Comparison of ENCODE assay signal across 7 cellular contexts in the genomic region with DNA sequence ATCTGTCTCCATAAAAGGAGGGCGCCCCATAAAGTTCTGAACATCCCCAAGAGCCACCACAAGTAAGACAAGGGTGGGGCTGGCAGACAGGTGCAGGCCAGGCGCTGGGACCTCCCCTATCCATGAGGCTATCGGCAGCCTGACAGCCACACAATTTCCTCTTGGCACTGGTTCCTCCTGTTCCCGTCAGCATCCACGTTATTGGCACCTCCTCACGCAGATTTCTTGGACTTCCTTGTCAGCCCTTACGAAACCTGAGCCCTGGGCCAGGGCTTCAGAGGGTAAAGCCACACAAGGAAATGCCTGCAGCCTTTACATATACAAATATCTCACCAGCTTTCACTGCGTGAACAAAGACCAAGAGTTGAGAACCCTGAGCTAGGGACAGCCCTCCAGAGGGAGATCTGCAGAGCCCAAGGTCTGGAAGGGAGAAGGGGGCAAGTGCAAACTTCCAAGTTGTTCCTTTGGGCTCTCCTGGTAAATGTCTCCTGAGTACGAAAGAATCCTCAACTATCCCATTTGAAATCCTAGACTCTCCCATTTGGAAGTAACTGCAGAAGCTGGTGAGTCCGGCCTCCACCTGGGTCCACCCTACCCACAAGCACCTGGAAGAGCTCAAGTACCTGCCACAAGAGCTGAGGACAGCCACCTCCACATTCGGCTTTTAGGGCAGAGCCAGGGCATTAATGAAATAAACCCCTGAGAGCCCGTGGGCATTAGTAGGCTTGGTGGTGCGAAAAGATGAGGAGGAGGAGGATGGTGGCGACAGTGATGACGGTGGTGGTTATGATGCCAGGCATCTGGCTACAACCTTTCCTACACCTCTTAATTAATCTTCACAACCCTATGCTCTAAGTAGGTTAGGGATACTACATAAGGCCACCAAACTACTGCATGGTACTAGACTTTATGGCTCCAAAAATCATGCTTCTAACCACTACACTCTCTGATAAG. TPM values are rescaled to one million over a fixed set of nuclear protein-coding genes. Genes with fewer than 3 reads are reported as not detected.
DNase-seq lines count a peak whose midpoint lies in the region; ATAC-seq and TF ChIP-seq lines count a peak whose summit lies in the region.

No MANE protein-coding gene starts in this region.

- TF ChIP-seq CTCF in gastrocnemius medialis (IDR thresholded peaks at IDR 0.05 in 4 of 5, conservative IDR thresholded peaks at IDR 0.05 in 1 of 5) (no peak), BE2C (IDR thresholded peaks at IDR 0.05; ENCODE audit: low read depth, low read length) (no peak)

- peaks cover 68% of the 10 kb centered on the region for H3K4me1 Mint-ChIP-seq in T-helper 17 cell

- peaks cover 7 to 11% of the 10 kb centered on the region in 2 donors for H3K4me1 ChIP-seq in gastrocnemius medialis
- no peaks in the 10 kb centered on the region for H3K4me1 ChIP-seq in BE2C

- H3K9me3 ChIP-seq in T-helper 17 cell (ENCODE audit: control insufficient read depth, low read length, poor library complexity, severe bottlenecking) = no peaks in the 10 kb centered on the region
- H3K9me3 ChIP-seq in gastrocnemius medialis = no peaks in the 10 kb centered on the region
- H3K9me3 ChIP-seq in BE2C = no peaks in the 10 kb centered on the region

- intact Hi-C loops in gastrocnemius medialis (cut with DNase I; ENCODE audit: low total_unique reads) = loop anchor here (10.0 kb wide), 1 partner anchor 88 kb away; no protein-coding TSS in a partner anchor

- peak; percentile 11 for ATAC-seq in GM19025 (IDR thresholded peaks at IDR 0.05; ENCODE audit: low read depth, unreplicated experiment)
- ATAC-seq in HG03064 (IDR thresholded peaks at IDR 0.05; ENCODE audit: low read depth, unreplicated experiment) = peak; percentile 8
- ATAC-seq in T-helper 17 cell = peak; percentile 56
- peak; percentile 83 to 85 for ATAC-seq in gastrocnemius medialis

- H3K4me3 ChIP-seq in gastrocnemius medialis (no peak overlapping the region), BE2C (ENCODE audit: low read depth, low read length) (no peak overlapping the region)

- DNase-seq in T-helper 17 cell (peak; percentile 35 to 62 (median 50)), epithelial cell of prostate (ENCODE audit: low read depth, low spot score) (peak; percentile 74), gastrocnemius medialis (peak; percentile 52 to 77), BE2C (no peak), NCI-H82 treated with DMSO at 0.1 percent for 48 hours (lab: John Stamatoyannopoulos, UW; ENCODE audit: unreplicated experiment) (no peak)

- peak overlapping the region; percentile 88 for H3K4me3 Mint-ChIP-seq in T-helper 17 cell

- H3K36me3 ChIP-seq in gastrocnemius medialis = no peaks in the 10 kb centered on the region
- no peaks in the 10 kb centered on the region for H3K36me3 ChIP-seq in BE2C

- no peak for TF ChIP-seq POLR2A in gastrocnemius medialis (IDR thresholded peaks at IDR 0.05)

- H3K36me3 Mint-ChIP-seq in T-helper 17 cell (ENCODE audit: low read depth) = no peaks in the 10 kb centered on the region

- H3K27ac Mint-ChIP-seq in T-helper 17 cell = peak overlapping the region; percentile 100

- in situ Hi-C loops in gastrocnemius medialis (cut with MboI; ENCODE audit: low sequenced_read_pairs in 4 of 4) = no loop called here

- H3K27me3 Mint-ChIP-seq in T-helper 17 cell = no peaks in the 10 kb centered on the region

- no peaks in the 10 kb centered on the region for H3K27me3 ChIP-seq in gastrocnemius medialis
- peaks cover 15% of the 10 kb centered on the region for H3K27me3 ChIP-seq in BE2C

- H3K27ac ChIP-seq in epithelial cell of prostate (peak overlapping the region; percentile 29), gastrocnemius medialis (peak overlapping the region; percentile 50 to 60 (median 59))

RNA-seq across cellular contexts. Expression of gene TC2N, which starts 5.5 kb away (rescaled TPM):
- 100 to 1,000 TPM; 178 to 214 TPM for total RNA-seq in T-helper 17 cell
- total RNA-seq in gastrocnemius medialis = 10 to 100 TPM in 1 of 4 donors, 1 to 10 TPM in 3; 3.2 to 11.9 (median 7.2) TPM
- polyA plus RNA-seq in BE2C (2012; ENCODE audit: insufficient read depth, insufficient read length, low read depth) = not detected

Comparison
In these comparisons a context has a peak if more than half of its experiments do, and no peak if none do; other contexts are left out.
1. ATAC-seq: peak in every context shown above with its lines; median percentile 84 in gastrocnemius medialis; 56 in T-helper 17 cell; 11 in GM19025; 8 in HG03064.
2. DNase-seq: peak in T-helper 17 cell (3 of 3), epithelial cell of prostate (single experiment) and gastrocnemius medialis (2 of 2); none in BE2C (single experiment) and NCI-H82 treated with DMSO at 0.1 percent for 48 hours (single experiment).
3. RNA of gene TC2N, which starts 5.5 kb away (total RNA-seq): 178 to 214 TPM in T-helper 17 cell; 3.2 to 11.9 TPM in gastrocnemius medialis; every median in the first group is over 10 times any median in the second.